ENCODE assay signal across 21 cellular contexts in genomic region chr9:129675656-129676055, GRCh38. TPM values are rescaled to one million over a fixed set of nuclear protein-coding genes. Genes with fewer than 3 reads are reported as not detected.
A peak's percentile ranks its signal among the peaks of the same experiment; 100 is the strongest.
DNase-seq lines count a peak whose midpoint lies in the region; FAIRE-seq and TF ChIP-seq lines count a peak whose summit lies in the region.
"Had no signal": no experiment of that assay in that cellular context is flagged by ENCODE, and none has a peak within 500 bp of the region (broad histone marks: within the 10 kb centered on the region; RNA-seq: fewer than 3 reads in every experiment).

No MANE protein-coding gene starts in this region.

- no peak overlapping the region for H3K4me3 ChIP-seq in suprapubic skin
- H3K4me3 ChIP-seq: BLaER1 had no signal

- no peak overlapping the region for H3K4me3 Mint-ChIP-seq in glutamatergic neuron (ENCODE audit: unreplicated experiment)
- H3K4me3 Mint-ChIP-seq: CD8-positive, alpha-beta memory T cell had no signal

- peak overlapping the region; percentile 94 for H3K27ac Mint-ChIP-seq in glutamatergic neuron (ENCODE audit: unreplicated experiment)
- H3K27ac Mint-ChIP-seq: CD8-positive, alpha-beta memory T cell had no signal

- 74% methylated on average over 15 of the region's 26 CpGs for WGBS in suprapubic skin

- TF ChIP-seq EP300 in suprapubic skin (IDR thresholded peaks at IDR 0.05) = no peak

- no peaks in the 10 kb centered on the region for H3K36me3 ChIP-seq in suprapubic skin
- H3K36me3 ChIP-seq: BLaER1 had no signal

- H3K9me3 Mint-ChIP-seq in glutamatergic neuron (ENCODE audit: unreplicated experiment) = peaks cover 12% of the 10 kb centered on the region
- H3K9me3 Mint-ChIP-seq: CD8-positive, alpha-beta memory T cell had no signal

- DNase-seq in DMS79 treated with DMSO at 0.1 percent for 48 hours (lab: John Stamatoyannopoulos, UW) (peak; percentile 3), DMS79 (lab: John Stamatoyannopoulos, UW) (no peak), NCI-H69 (lab: John Stamatoyannopoulos, UW) (peak; percentile 17), glutamatergic neuron (no peak), suprapubic skin (ENCODE audit: low spot score in 2 of 2) (no peak), urothelium cell line (ENCODE audit: low spot score) (no peak), NCI-H226 (no peak), foreskin melanocyte (no peak)
- DNase-seq: CD8-positive, alpha-beta memory T cell; DND-41; KBM-7; NCI-H1436 treated with DMSO at 0.1 percent for 48 hours; NCI-H2029 treated with DMSO at 0.1 percent for 48 hours; NCI-H774; RPMI8226; SIG-M5; SW 1271 had no signal

- H3K36me3 Mint-ChIP-seq in glutamatergic neuron (ENCODE audit: unreplicated experiment) = no peaks in the 10 kb centered on the region
- H3K36me3 Mint-ChIP-seq: CD8-positive, alpha-beta memory T cell had no signal

- H3K27ac ChIP-seq in suprapubic skin = peak overlapping the region; percentile 30
- H3K27ac ChIP-seq: 22Rv1, BLaER1 had no signal

- peaks cover 7% of the 10 kb centered on the region for H3K27me3 Mint-ChIP-seq in glutamatergic neuron (ENCODE audit: unreplicated experiment)

- FAIRE-seq in urothelium cell line (lab: Jason Lieb, UNC) = no peak
- FAIRE-seq: D721Med, G401.6 had no signal

- peaks cover 40% of the 10 kb centered on the region for H3K4me1 Mint-ChIP-seq in glutamatergic neuron (ENCODE audit: low read depth, unreplicated experiment)
- H3K4me1 Mint-ChIP-seq: CD8-positive, alpha-beta memory T cell had no signal

- H3K9me3 ChIP-seq in suprapubic skin = no peaks in the 10 kb centered on the region
- H3K9me3 ChIP-seq: BLaER1 had no signal

- no peak for TF ChIP-seq POLR2A in suprapubic skin (IDR thresholded peaks at IDR 0.05)

- peaks cover 37% of the 10 kb centered on the region for H3K4me1 ChIP-seq in suprapubic skin
- H3K4me1 ChIP-seq: BLaER1 had no signal

- TF ChIP-seq CTCF in glutamatergic neuron (IDR thresholded peaks at IDR 0.05; ENCODE audit: partially characterized antibody, unreplicated experiment) = no peak
- no peak for TF ChIP-seq CTCF in suprapubic skin (IDR thresholded peaks at IDR 0.05)

- no peaks in the 10 kb centered on the region for H3K27me3 ChIP-seq in suprapubic skin

RNA-seq across cellular contexts. Expression of gene PRRX2, which starts 10.2 kb away (rescaled TPM):
- total RNA-seq in glutamatergic neuron (ENCODE audit: unreplicated experiment) = 2.3 TPM
- 10 to 100 TPM in 3 of 4 donors, 1 to 10 TPM in 1; 9.9 to 16.9 (median 14.0) TPM for total RNA-seq in suprapubic skin

RNA-seq across cellular contexts. Expression of gene ASB6, which starts 33.7 kb away (rescaled TPM):
- total RNA-seq in glutamatergic neuron (ENCODE audit: unreplicated experiment) (25.4 TPM), suprapubic skin (10 to 100 TPM; 25.6 to 41.5 (median 37.6) TPM)

RNA-seq across cellular contexts. Expression of gene NTMT1, which starts 49.7 kb away (rescaled TPM):
- 62.6 TPM for total RNA-seq in glutamatergic neuron (ENCODE audit: unreplicated experiment)
- total RNA-seq in suprapubic skin = 10 to 100 TPM; 19.4 to 25.0 (median 20.8) TPM

RNA-seq across cellular contexts. Expression of gene C9orf50, which starts 54.8 kb away (rescaled TPM):
- total RNA-seq in glutamatergic neuron (ENCODE audit: unreplicated experiment) (0.56 TPM), suprapubic skin (under 1 TPM in 1 of 4 donors, not detected in 3; 0.64 TPM)
- total RNA-seq: CD8-positive, alpha-beta memory T cell had no signal

Comparison
In these comparisons a context has a peak if more than half of its experiments do, and no peak if none do; other contexts are left out.
1. DNase-seq: peak in DMS79 treated with DMSO at 0.1 percent for 48 hours (single experiment) and NCI-H69 (single experiment); none in DMS79 (single experiment), glutamatergic neuron (single experiment), suprapubic skin (0 of 2), urothelium cell line (single experiment), NCI-H226 (single experiment) and foreskin melanocyte (single experiment).